In genomic region chr16:48524348-48525200, GRCh38 we compare ENCODE assay signal across 18 cellular contexts.
DNase-seq lines count a peak whose midpoint lies in the region; ATAC-seq and TF ChIP-seq lines count a peak whose summit lies in the region.
"Had no signal": no experiment of that assay in that cellular context is flagged by ENCODE, and none has a peak within 500 bp of the region (broad histone marks: within the 10 kb centered on the region; RNA-seq: fewer than 3 reads in every experiment).

No MANE protein-coding gene starts in this region.

- no peak overlapping the region for H2BK12ac ChIP-seq in neuronal stem cell (ENCODE audit: low read length)

- H3K4me1 ChIP-seq in neuronal stem cell (ENCODE audit: control insufficient read depth in 2 of 2, insufficient read depth in 1 of 2, low read depth in 1 of 2, low read length in 2 of 2), result peaks cover 0 to 9% of the 10 kb centered on the region in 2 donors
- H3K4me1 ChIP-seq in effector memory CD4-positive, alpha-beta T cell (ENCODE audit: control insufficient read depth, insufficient read depth, low read length, poor library complexity, severe bottlenecking), result no peaks in the 10 kb centered on the region
- H3K4me1 ChIP-seq: BE2C, suprapubic skin had no signal

- H3K14ac ChIP-seq in neuronal stem cell (ENCODE audit: low read length), result no peak overlapping the region

- H3K23ac ChIP-seq in neuronal stem cell (ENCODE audit: low read depth, low read length, poor library complexity), result no peak overlapping the region

- peaks cover 11% of the 10 kb centered on the region for H3K4me1 Mint-ChIP-seq in endothelial cell (ENCODE audit: unreplicated experiment)

- H3K27me3 Mint-ChIP-seq in endothelial cell (ENCODE audit: unreplicated experiment), result peaks cover 12% of the 10 kb centered on the region
- H3K27me3 Mint-ChIP-seq: activated naive CD8-positive, alpha-beta T cell; naive thymus-derived CD8-positive, alpha-beta T cell had no signal

- H3K79me1 ChIP-seq in neuronal stem cell (ENCODE audit: low read depth, low read length), result no peaks in the 10 kb centered on the region

- H3K36me3 Mint-ChIP-seq in endothelial cell (ENCODE audit: low read depth, unreplicated experiment), result no peaks in the 10 kb centered on the region
- H3K36me3 Mint-ChIP-seq: activated naive CD8-positive, alpha-beta T cell; naive thymus-derived CD8-positive, alpha-beta T cell had no signal

- no peak overlapping the region for H2BK120ac ChIP-seq in neuronal stem cell (ENCODE audit: low read depth, low read length)

- no peaks in the 10 kb centered on the region for H3K36me3 ChIP-seq in neuronal stem cell (replicated peaks in 1 of 2; ENCODE audit: control insufficient read depth in 2 of 2, insufficient read depth in 2 of 2, low read length in 2 of 2)
- no peaks in the 10 kb centered on the region for H3K36me3 ChIP-seq in effector memory CD4-positive, alpha-beta T cell (ENCODE audit: control insufficient read depth, insufficient read depth, low read length)
- H3K36me3 ChIP-seq: BE2C, brain microvascular endothelial cell, suprapubic skin had no signal

- WGBS in neuronal stem cell (ENCODE audit: extremely low coverage in 2 of 2, insufficient read length in 2 of 2, insufficient replicate concordance in 1 of 2), 2 donors, result no CpG with 5 or more reads among the region's 13 CpGs

- no peak overlapping the region for H2BK5ac ChIP-seq in neuronal stem cell (ENCODE audit: low read length)

- no peak overlapping the region for H2BK15ac ChIP-seq in neuronal stem cell (ENCODE audit: low read length)

- no peak overlapping the region for H2AK5ac ChIP-seq in neuronal stem cell (ENCODE audit: low read depth, low read length)

- DNase-seq in GDM1 (lab: John Stamatoyannopoulos, UW) (peak; percentile 27), endothelial cell (ENCODE audit: low spot score) (no peak), neuronal stem cell (ENCODE audit: low spot score) (no peak), NCI-H345 (lab: John Stamatoyannopoulos, UW) (no peak)
- DNase-seq in effector memory CD4-positive, alpha-beta T cell, result no peak
- DNase-seq: activated CD4-positive, alpha-beta T cell treated with anti-CD3 and anti-CD28 coated beads for 4 hours; BE2C; brain microvascular endothelial cell; effector CD4-positive, alpha-beta T cell; left ventricle myocardium superior; naive thymus-derived CD8-positive, alpha-beta T cell; SIG-M5; T1000 had no signal

- no peak overlapping the region for H4K8ac ChIP-seq in neuronal stem cell (ENCODE audit: low read depth, low read length)

- peaks cover 3 to 7% of the 10 kb centered on the region in 2 donors for H3K9me3 ChIP-seq in neuronal stem cell (replicated peaks in 1 of 2; ENCODE audit: control insufficient read depth in 2 of 2, insufficient read depth in 1 of 2, low read depth in 1 of 2, low read length in 2 of 2)
- no peaks in the 10 kb centered on the region for H3K9me3 ChIP-seq in effector memory CD4-positive, alpha-beta T cell (ENCODE audit: control insufficient read depth, low read length)
- H3K9me3 ChIP-seq: BE2C had no signal

- no peak for TF ChIP-seq CTCF in endothelial cell (IDR thresholded peaks at IDR 0.05; ENCODE audit: unreplicated experiment)

- no peak overlapping the region for H3K27ac ChIP-seq in neuronal stem cell (replicated peaks; ENCODE audit: low read length)
- H3K27ac ChIP-seq in effector memory CD4-positive, alpha-beta T cell (ENCODE audit: insufficient read depth, low read length, poor library complexity, severe bottlenecking), result no peak overlapping the region
- H3K27ac ChIP-seq: brain microvascular endothelial cell, suprapubic skin had no signal

- H3K18ac ChIP-seq in neuronal stem cell (ENCODE audit: low read length), result peak overlapping the region; percentile 21

- H3K9ac ChIP-seq in neuronal stem cell (ENCODE audit: low read depth, low read length, poor library complexity), result no peak overlapping the region

- H3K4ac ChIP-seq in neuronal stem cell (ENCODE audit: low read length), result no peak overlapping the region

- peak overlapping the region; percentile 37 for H3K4me3 Mint-ChIP-seq in endothelial cell (ENCODE audit: unreplicated experiment)
- H3K4me3 Mint-ChIP-seq: activated naive CD8-positive, alpha-beta T cell; naive thymus-derived CD8-positive, alpha-beta T cell had no signal

- no peak overlapping the region for H2AFZ ChIP-seq in neuronal stem cell (ENCODE audit: low read length)

- no peaks in the 10 kb centered on the region for H3K9me3 Mint-ChIP-seq in endothelial cell (ENCODE audit: unreplicated experiment)

- ATAC-seq in HG03108 (IDR thresholded peaks at IDR 0.05; ENCODE audit: unreplicated experiment) (peak; percentile 46), GM18520 (IDR thresholded peaks at IDR 0.05; ENCODE audit: unreplicated experiment) (no peak), HG03097 (IDR thresholded peaks at IDR 0.05; ENCODE audit: low FRiP score, unreplicated experiment) (no peak)
- ATAC-seq: left ventricle myocardium superior; naive thymus-derived CD8-positive, alpha-beta T cell had no signal

- H3K27me3 ChIP-seq in neuronal stem cell (ENCODE audit: control insufficient read depth in 3 of 3, insufficient read depth in 3 of 3, low read depth in 1 of 3, low read length in 3 of 3), result no peaks in the 10 kb centered on the region
- no peaks in the 10 kb centered on the region for H3K27me3 ChIP-seq in effector memory CD4-positive, alpha-beta T cell (replicated peaks; ENCODE audit: control insufficient read depth, insufficient read depth, low read length, poor library complexity, severe bottlenecking)
- H3K27me3 ChIP-seq: BE2C, brain microvascular endothelial cell, suprapubic skin had no signal

- H3K4me3 ChIP-seq in neuronal stem cell (ENCODE audit: low read length in 2 of 2), result no peak overlapping the region
- no peak overlapping the region for H3K4me3 ChIP-seq in effector memory CD4-positive, alpha-beta T cell (ENCODE audit: insufficient read depth, low read depth, low read length, poor library complexity, severe bottlenecking)
- H3K4me3 ChIP-seq: suprapubic skin had no signal

- no peak overlapping the region for H4K91ac ChIP-seq in neuronal stem cell (ENCODE audit: low read depth, low read length, poor library complexity)

- H3K27ac Mint-ChIP-seq in endothelial cell (ENCODE audit: unreplicated experiment), result no peak overlapping the region
- H3K27ac Mint-ChIP-seq: activated naive CD8-positive, alpha-beta T cell had no signal

- H3K4me2 ChIP-seq in neuronal stem cell (ENCODE audit: insufficient read depth, low read length, poor library complexity, severe bottlenecking), result no peak overlapping the region
